Comparison of ENCODE assay signal across 25 cellular contexts in genomic region chr12:6378709-6379427, GRCh38. TPM values are rescaled to one million over a fixed set of nuclear protein-coding genes. Genes with fewer than 3 reads are reported as not detected.
DNase-seq lines count a peak whose midpoint lies in the region; FAIRE-seq and TF ChIP-seq lines count a peak whose summit lies in the region.
"Had no signal": no experiment of that assay in that cellular context is flagged by ENCODE, and none has a peak within 500 bp of the region (broad histone marks: within the 10 kb centered on the region; RNA-seq: fewer than 3 reads in every experiment).

No MANE protein-coding gene starts in this region.

- intact Hi-C loops in kidney (cut with DNase I) (no loop called here), tibial artery (cut with DNase I; ENCODE audit: low total_unique reads) (no loop called here)

- H3K4me1 Mint-ChIP-seq in progenitor cell of endocrine pancreas (ENCODE audit: low read depth), result peaks cover 36% of the 10 kb centered on the region

- H3K27me3 ChIP-seq in tibial artery, result no peaks in the 10 kb centered on the region

- no peaks in the 10 kb centered on the region for H3K9me3 Mint-ChIP-seq in progenitor cell of endocrine pancreas (ENCODE audit: low read depth)
- H3K9me3 Mint-ChIP-seq: activated CD8-positive, alpha-beta T cell treated with anti-CD3 and anti-CD28 coated beads for 36 hours; activated naive CD4-positive, alpha-beta T cell treated with anti-CD3 and anti-CD28 coated beads, Interleukin-2, amount 50 U/mL, for 24 hours; activated T-cell treated with anti-CD3 and anti-CD28 coated beads, Interleukin-2, amount 50 U/mL, for 4 hours; WTC11 had no signal

- H3K4me1 ChIP-seq in kidney (ENCODE audit: control insufficient read depth in 1 of 2, insufficient read depth in 1 of 2, low read depth in 1 of 2, low read length in 2 of 2) (peaks cover 39 to 42% of the 10 kb centered on the region in 2 donors), tibial artery (peaks cover 0 to 57% (median 39%) of the 10 kb centered on the region in 4 donors)

- H3K36me3 Mint-ChIP-seq in progenitor cell of endocrine pancreas (ENCODE audit: insufficient read depth), result no peaks in the 10 kb centered on the region
- H3K36me3 Mint-ChIP-seq: activated naive CD4-positive, alpha-beta T cell treated with anti-CD3 and anti-CD28 coated beads, Interleukin-2, amount 50 U/mL, for 24 hours; WTC11 had no signal

- FAIRE-seq in kidney (lab: Jason Lieb, UNC), result no peak
- FAIRE-seq: astrocyte, keratinocyte had no signal

- TF ChIP-seq CTCF in kidney (IDR thresholded peaks at IDR 0.05; ENCODE audit: borderline replicate concordance, extremely low read depth, insufficient read depth) (no peak), tibial artery (IDR thresholded peaks at IDR 0.05) (no peak), progenitor cell of endocrine pancreas (IDR thresholded peaks at IDR 0.05; ENCODE audit: unreplicated experiment) (no peak)

- H3K4me3 ChIP-seq in kidney (ENCODE audit: low read length in 2 of 2) (no peak overlapping the region), tibial artery (no peak overlapping the region)
- H3K4me3 ChIP-seq: mucosa of descending colon had no signal

- H3K27ac Mint-ChIP-seq in progenitor cell of endocrine pancreas, result no peak overlapping the region
- H3K27ac Mint-ChIP-seq: activated CD8-positive, alpha-beta T cell treated with anti-CD3 and anti-CD28 coated beads for 36 hours; activated naive CD4-positive, alpha-beta T cell treated with anti-CD3 and anti-CD28 coated beads, Interleukin-2, amount 50 U/mL, for 24 hours; WTC11 had no signal

- H3K9ac ChIP-seq in kidney (ENCODE audit: low read length in 2 of 2), result no peak overlapping the region

- no peak overlapping the region for H3K4me3 Mint-ChIP-seq in progenitor cell of endocrine pancreas (ENCODE audit: low read depth)
- H3K4me3 Mint-ChIP-seq: activated CD8-positive, alpha-beta T cell treated with anti-CD3 and anti-CD28 coated beads for 36 hours; activated naive CD4-positive, alpha-beta T cell treated with anti-CD3 and anti-CD28 coated beads, Interleukin-2, amount 50 U/mL, for 24 hours; activated T-cell treated with anti-CD3 and anti-CD28 coated beads, Interleukin-2, amount 50 U/mL, for 4 hours; WTC11 had no signal

- no peaks in the 10 kb centered on the region for H3K9me3 ChIP-seq in kidney (ENCODE audit: control insufficient read depth in 1 of 2, low read length in 2 of 2)
- H3K9me3 ChIP-seq in tibial artery, result no peaks in the 10 kb centered on the region
- H3K9me3 ChIP-seq: mucosa of descending colon had no signal

- H3K27me3 Mint-ChIP-seq in progenitor cell of endocrine pancreas, result peaks cover 43% of the 10 kb centered on the region

- peak; percentile 13 for DNase-seq in activated effector memory CD4-positive, alpha-beta T cell treated with anti-CD3 and anti-CD28 coated beads, Interleukin-2, amount 50 U/mL, for 16 hours
- DNase-seq in activated effector memory CD4-positive, alpha-beta T cell treated with Interleukin-2 at 50 U/mL for 16 hours, result no peak
- DNase-seq in NOMO-1 treated with DMSO at 0.1 percent for 48 hours (lab: John Stamatoyannopoulos, UW; ENCODE audit: unreplicated experiment) (peak; percentile 65), kidney (no peak), tibial artery (peak; percentile 20 to 62), progenitor cell of endocrine pancreas (ENCODE audit: low spot score, unreplicated experiment) (no peak), AG08395 (ENCODE audit: low spot score) (no peak)
- DNase-seq in stimulated activated CD4-positive, alpha-beta T cell treated with anti-CD3 and anti-CD28 coated beads, Interleukin-4, amount 100 ng/mL, for 24 hours, result no peak
- DNase-seq: 8988T; activated CD8-positive, alpha-beta T cell treated with anti-CD3 and anti-CD28 coated beads for 36 hours; activated T-cell treated with anti-CD3 and anti-CD28 coated beads, Interleukin-2, amount 50 U/mL, for 4 hours; DMS79 treated with DMSO at 0.1 percent for 48 hours; hippocampal formation; NCI-H187 treated with DMSO at 0.1 percent for 48 hours; NCI-H446 treated with DMSO at 0.1 percent for 48 hours; occipital lobe; SHP77 treated with DMSO at 0.1 percent for 48 hours; stimulated activated CD4-positive, alpha-beta T cell treated with anti-CD3 and anti-CD28 coated beads, Interleukin-4, amount 100 ng/mL, for 1 hour; T-helper 2 cell had no signal

- H3K27ac ChIP-seq in kidney (ENCODE audit: low read depth in 2 of 2, low read length in 2 of 2) (peak overlapping the region; percentile 29), tibial artery (no peak overlapping the region)
- H3K27ac ChIP-seq: C4-2B had no signal

- H3K36me3 ChIP-seq in kidney (ENCODE audit: control insufficient read depth in 1 of 2, insufficient read depth in 2 of 2, low read length in 2 of 2) (no peaks in the 10 kb centered on the region), tibial artery (no peaks in the 10 kb centered on the region)

RNA-seq across cellular contexts. Expression of gene SCNN1A, which starts 3.5 kb away (rescaled TPM):
- 452 TPM for total RNA-seq in kidney
- 225 TPM for polyA plus RNA-seq in kidney (ENCODE audit: insufficient read depth, low read depth, low replicate concordance)
- 14.3 and 23.1 TPM in 2 replicates for total RNA-seq in progenitor cell of endocrine pancreas
- total RNA-seq: occipital lobe had no signal

RNA-seq across cellular contexts. Expression of gene LTBR, which starts 5.1 kb away (rescaled TPM):
- 114 TPM for total RNA-seq in kidney
- 77.8 TPM for polyA plus RNA-seq in kidney (ENCODE audit: insufficient read depth, low read depth, low replicate concordance)
- 17.8 and 18.3 TPM in 2 replicates for total RNA-seq in progenitor cell of endocrine pancreas

RNA-seq across cellular contexts. Expression of gene TNFRSF1A, which starts 37.0 kb away (rescaled TPM):
- total RNA-seq in kidney (186 TPM), progenitor cell of endocrine pancreas (67.5 and 68.8 TPM in 2 replicates)
- 99.6 TPM for polyA plus RNA-seq in kidney (ENCODE audit: insufficient read depth, low read depth, low replicate concordance)

Comparison
In these comparisons a context has a peak if more than half of its experiments do, and no peak if none do; other contexts are left out.
1. DNase-seq: peak in activated effector memory CD4-positive, alpha-beta T cell treated with anti-CD3 and anti-CD28 coated beads, Interleukin-2, amount 50 U/mL, for 16 hours (single experiment), NOMO-1 treated with DMSO at 0.1 percent for 48 hours (single experiment) and tibial artery (2 of 2); none in activated effector memory CD4-positive, alpha-beta T cell treated with Interleukin-2 at 50 U/mL for 16 hours (single experiment), kidney (single experiment), progenitor cell of endocrine pancreas (single experiment), AG08395 (single experiment) and stimulated activated CD4-positive, alpha-beta T cell treated with anti-CD3 and anti-CD28 coated beads, Interleukin-4, amount 100 ng/mL, for 24 hours (single experiment).
2. H3K27ac ChIP-seq: peak in kidney (2 of 2); none in tibial artery (0 of 2).
3. RNA of gene SCNN1A, which starts 3.5 kb away (total RNA-seq): 452 TPM in kidney (single experiment); 14.3 to 23.1 TPM in progenitor cell of endocrine pancreas; every median in the first group is over 10 times any median in the second.